Comparison of ENCODE assay signal across 1 cellular context in the genomic region with DNA sequence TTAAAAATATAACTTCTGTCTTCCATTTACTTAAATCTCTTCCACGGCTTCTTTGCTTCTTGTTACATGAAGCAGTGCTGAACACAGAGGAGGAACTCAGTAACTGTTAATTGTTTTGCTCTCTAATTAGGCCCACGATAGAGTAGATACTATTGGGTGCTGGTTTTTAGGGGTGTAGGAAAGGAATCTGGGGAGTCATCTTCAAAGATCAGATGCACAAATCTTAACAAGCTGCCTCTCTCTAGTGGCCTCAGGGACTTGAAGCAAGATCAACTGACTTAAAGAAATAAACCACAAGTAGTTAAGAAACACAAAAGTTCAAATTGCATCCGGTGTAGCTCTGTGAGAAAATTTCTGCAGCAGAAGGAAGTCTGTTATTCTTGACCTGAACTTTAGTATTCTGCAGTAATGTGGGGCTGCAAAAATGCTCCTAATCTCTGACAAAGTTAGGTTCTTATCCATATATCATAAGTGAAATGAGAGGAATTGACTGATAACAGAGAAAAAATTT.
TF ChIP-seq lines count a peak whose summit lies in the region.

No MANE protein-coding gene starts in this region.

TF ChIP-seq in HepG2, 621 proteins besides CTCF, POLR2A, EP300 and RAD21 (continued from another document):
- TF ChIP-seq HES4 (CRISPR knock-in tag; IDR thresholded peaks at IDR 0.05; ENCODE audit: borderline replicate concordance): no peak
